ENCODE assay signal across 8 cellular contexts in the genomic region with DNA sequence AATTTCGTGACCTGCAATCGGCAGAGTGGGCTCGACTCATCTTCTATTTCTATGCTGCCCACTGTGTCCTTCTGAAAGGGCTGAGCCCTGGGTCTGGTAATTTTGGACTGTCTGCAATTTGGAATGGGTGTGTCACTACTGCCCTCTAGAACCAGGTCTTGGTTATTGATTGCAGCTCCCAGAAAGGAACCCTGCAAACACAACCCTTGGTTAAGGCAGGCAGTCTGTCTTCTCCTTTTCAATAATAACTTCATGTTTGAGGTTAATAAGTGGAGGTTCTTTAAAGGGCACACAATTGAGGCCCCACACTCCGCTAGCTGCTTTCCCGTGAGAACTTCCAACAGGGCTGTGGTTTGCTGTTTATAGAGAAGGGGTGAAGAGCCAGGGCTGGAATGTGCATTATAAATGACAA.
A peak's percentile ranks its signal among the peaks of the same experiment; 100 is the strongest.
DNase-seq lines count a peak whose midpoint lies in the region; ATAC-seq and TF ChIP-seq lines count a peak whose summit lies in the region.

No MANE protein-coding gene starts in this region.

- H3K27me3 ChIP-seq in neural progenitor cell (no peaks in the 10 kb centered on the region), testis (no peaks in the 10 kb centered on the region)

- H4K20me1 ChIP-seq in neural progenitor cell (ENCODE audit: low read depth): no peaks in the 10 kb centered on the region

- H3K4me1 Mint-ChIP-seq in neural progenitor cell: peaks cover 17% of the 10 kb centered on the region

- H3K4me2 ChIP-seq in neural progenitor cell: no peak overlapping the region

- no peak overlapping the region for H2AFZ ChIP-seq in neural progenitor cell (replicated peaks)

- H3F3A ChIP-seq in neural progenitor cell (ENCODE audit: low read depth): no peaks in the 10 kb centered on the region

- H3K27ac Mint-ChIP-seq in neural progenitor cell: no peak overlapping the region

- H3K4me3 ChIP-seq in neural progenitor cell (no peak overlapping the region), testis (no peak overlapping the region)

- no peak overlapping the region for H3K27ac ChIP-seq in neural progenitor cell
- H3K27ac ChIP-seq in testis: no peak overlapping the region

- H3K9ac ChIP-seq in neural progenitor cell: no peak overlapping the region

- peak; percentile 46 for TF ChIP-seq CTCF in AG09319 (IDR thresholded peaks at IDR 0.05; ENCODE audit: low read depth, low read length)
- TF ChIP-seq CTCF in neural progenitor cell (IDR thresholded peaks at IDR 0.05): peak; percentile 26
- TF ChIP-seq CTCF in testis (IDR thresholded peaks at IDR 0.05): no peak

- WGBS in testis, 2 donors: 83 to 85% methylated on average over 5 of the region's 5 CpGs

- no peaks in the 10 kb centered on the region for H3K36me3 Mint-ChIP-seq in neural progenitor cell

- ATAC-seq in GM19351 (IDR thresholded peaks at IDR 0.05; ENCODE audit: unreplicated experiment) (peak; percentile 80), HG03280 (IDR thresholded peaks at IDR 0.05; ENCODE audit: unreplicated experiment) (no peak)

- no peaks in the 10 kb centered on the region for H3K9me3 ChIP-seq in neural progenitor cell (ENCODE audit: low read depth)
- no peaks in the 10 kb centered on the region for H3K9me3 ChIP-seq in testis

- H3K27me3 Mint-ChIP-seq in neural progenitor cell (ENCODE audit: insufficient read depth, low read depth): peaks cover 9% of the 10 kb centered on the region

- intact Hi-C loops in testis (cut with DNase I; ENCODE audit: low total_unique reads): no loop called here

- H3K4me1 ChIP-seq in neural progenitor cell: peaks cover 5% of the 10 kb centered on the region
- peaks cover 3% of the 10 kb centered on the region for H3K4me1 ChIP-seq in testis

- no peak overlapping the region for H3K4me3 Mint-ChIP-seq in neural progenitor cell

- TF ChIP-seq POLR2A in testis (IDR thresholded peaks at IDR 0.05): no peak

- DNase-seq in AG09319 (ENCODE audit: extremely low read depth, low read depth) (no peak), HT1080 (ENCODE audit: low read depth) (peak; percentile 42), amniotic epithelial cell (ENCODE audit: low read depth) (peak; percentile 73), neural progenitor cell (ENCODE audit: low spot score) (no peak), testis (no peak), COR-L47 (lab: John Stamatoyannopoulos, UW) (no peak)

- peaks cover 5% of the 10 kb centered on the region for H3K9me3 Mint-ChIP-seq in neural progenitor cell

- no peaks in the 10 kb centered on the region for H3K36me3 ChIP-seq in neural progenitor cell
- no peaks in the 10 kb centered on the region for H3K36me3 ChIP-seq in testis (ENCODE audit: low read depth, missing control alignments)

- H3K79me2 ChIP-seq in neural progenitor cell (ENCODE audit: low read depth): no peaks in the 10 kb centered on the region

Comparison
In these comparisons a context has a peak if more than half of its experiments do, and no peak if none do; other contexts are left out.
1. DNase-seq: peak in HT1080 (single experiment) and amniotic epithelial cell (single experiment); none in AG09319 (single experiment), neural progenitor cell (single experiment), testis (single experiment) and COR-L47 (single experiment).
2. CTCF ChIP-seq: peak in AG09319 (single experiment) and neural progenitor cell (single experiment); none in testis (0 of 3).